12 cellular contexts compared by ENCODE assay signal in genomic region chr1:24965571-24965930, GRCh38. TPM values are rescaled to one million over a fixed set of nuclear protein-coding genes. Genes with fewer than 3 reads are reported as not detected.
A peak's percentile ranks its signal among the peaks of the same experiment; 100 is the strongest.
DNase-seq lines count a peak whose midpoint lies in the region; ATAC-seq and TF ChIP-seq lines count a peak whose summit lies in the region.
"Had no signal": no experiment of that assay in that cellular context is flagged by ENCODE, and none has a peak within 500 bp of the region (broad histone marks: within the 10 kb centered on the region; RNA-seq: fewer than 3 reads in every experiment).

No MANE protein-coding gene starts in this region.

- 95% methylated on average over 10 of the region's 10 CpGs for WGBS in mesenchymal stem cell

- H3K27me3 ChIP-seq in CD4-positive, alpha-beta memory T cell (ENCODE audit: insufficient read depth, low read length): no peaks in the 10 kb centered on the region
- H3K27me3 ChIP-seq in mesenchymal stem cell (ENCODE audit: control insufficient read depth in 1 of 2, insufficient read depth in 1 of 2, low read length in 2 of 2): peaks cover 31 to 59% of the 10 kb centered on the region in 2 experiments

- no peak overlapping the region for H4K91ac ChIP-seq in mesenchymal stem cell (ENCODE audit: low read length)

- H3K18ac ChIP-seq in mesenchymal stem cell (ENCODE audit: low read depth in 1 of 2, low read length in 2 of 2): no peak overlapping the region

- DNase-seq in CD4-positive, alpha-beta memory T cell: no peak
- DNase-seq in activated B cell treated with CpG ODN at 0.5 μM for 24 hours (no peak), mesenchymal stem cell (no peak), NCI-H524 (lab: John Stamatoyannopoulos, UW) (no peak)
- DNase-seq in stimulated activated CD4-positive, alpha-beta T cell treated with anti-CD3 and anti-CD28 coated beads, Interleukin-4, amount 100 ng/mL, for 1 hour: no peak
- DNase-seq: dermis blood vessel endothelial cell, NCI-H187 treated with DMSO at 0.1 percent for 48 hours, NCI-H774 had no signal

- no peak overlapping the region for H3K4me2 ChIP-seq in mesenchymal stem cell (ENCODE audit: low read length, poor library complexity, severe bottlenecking)

- H3K79me1 ChIP-seq in mesenchymal stem cell (replicated peaks; ENCODE audit: low read length, poor library complexity, severe bottlenecking): no peaks in the 10 kb centered on the region

- no peaks in the 10 kb centered on the region for H3K9me3 Mint-ChIP-seq in CD4-positive, alpha-beta memory T cell
- no peaks in the 10 kb centered on the region for H3K9me3 Mint-ChIP-seq in activated B cell treated with CpG ODN at 0.5 μM for 24 hours

- POLR2A ChIA-PET in CD4-positive, alpha-beta memory T cell (lab: Charles Lee; ENCODE audit: partially characterized antibody): interaction anchor here (0.6 to 6.2 kb wide), 18 partner anchors 9 to 72 kb away, joined by 3 to 98 read pairs (median 8); partner anchors contain the start of gene RUNX3
- POLR2A ChIA-PET in activated B cell treated with CpG ODN at 0.5 μM for 24 hours (lab: Charles Lee): interaction anchor here (0.8 to 6.3 kb wide), 20 partner anchors 9 to 135 kb away, joined by 3 to 88 read pairs (median 8); partner anchors contain the start of gene RUNX3

- no peak overlapping the region for H3K23ac ChIP-seq in mesenchymal stem cell (ENCODE audit: low read length in 2 of 2)

- no peaks in the 10 kb centered on the region for H3K36me3 ChIP-seq in CD4-positive, alpha-beta memory T cell (ENCODE audit: insufficient read depth, low read length)
- H3K36me3 ChIP-seq in mesenchymal stem cell (ENCODE audit: control insufficient read depth in 1 of 2, insufficient read depth in 2 of 2, low read depth in 1 of 2, low read length in 2 of 2): no peaks in the 10 kb centered on the region

- H3K4me1 Mint-ChIP-seq in CD4-positive, alpha-beta memory T cell: peaks cover 18 to 75% (median 42%) of the 10 kb centered on the region in 4 donors
- peaks cover 57% of the 10 kb centered on the region for H3K4me1 Mint-ChIP-seq in activated B cell treated with CpG ODN at 0.5 μM for 24 hours

- intact Hi-C loops in CD4-positive, alpha-beta memory T cell (cut with micrococcal nuclease): loop anchor here (1.0 kb wide), 2 partner anchors 10 to 57 kb away; no protein-coding TSS in a partner anchor
- intact Hi-C loops in activated B cell treated with CpG ODN at 0.5 μM for 24 hours (cut with micrococcal nuclease): loop anchor here (1.0 to 5.0 kb wide), 7 partner anchors 10 to 72 kb away; no protein-coding TSS in a partner anchor

- H3K36me3 Mint-ChIP-seq in CD4-positive, alpha-beta memory T cell: peaks cover 0 to 4% of the 10 kb centered on the region in 2 donors
- H3K36me3 Mint-ChIP-seq in activated B cell treated with CpG ODN at 0.5 μM for 24 hours (ENCODE audit: low read depth): no peaks in the 10 kb centered on the region

- H2AFZ ChIP-seq in mesenchymal stem cell (ENCODE audit: low read depth, low read length): no peak overlapping the region

- H3K4me3 Mint-ChIP-seq in CD4-positive, alpha-beta memory T cell: peak overlapping the region in 7 of 8 donors; percentile 10 to 86 (median 83)
- no peak overlapping the region for H3K4me3 Mint-ChIP-seq in activated B cell treated with CpG ODN at 0.5 μM for 24 hours

- H2AK5ac ChIP-seq in mesenchymal stem cell (ENCODE audit: low read length, severe bottlenecking): no peak overlapping the region

- peak overlapping the region; percentile 54 for H2BK15ac ChIP-seq in mesenchymal stem cell (ENCODE audit: low read depth, poor library complexity, severe bottlenecking)

- no peaks in the 10 kb centered on the region for H3K9me3 ChIP-seq in CD4-positive, alpha-beta memory T cell (ENCODE audit: control insufficient read depth in 1 of 2, low read length in 2 of 2)
- no peaks in the 10 kb centered on the region for H3K9me3 ChIP-seq in mesenchymal stem cell (ENCODE audit: control insufficient read depth, low read length)
- H3K9me3 ChIP-seq: psoas muscle had no signal

- H3K4me3 ChIP-seq in CD4-positive, alpha-beta memory T cell (ENCODE audit: low read length in 2 of 2): peak overlapping the region in 1 of 2 donors; percentile 27
- no peak overlapping the region for H3K4me3 ChIP-seq in mesenchymal stem cell (ENCODE audit: insufficient read depth in 1 of 2, low read depth in 1 of 2, low read length in 2 of 2)
- H3K4me3 ChIP-seq: psoas muscle had no signal

- no peak overlapping the region for H2BK120ac ChIP-seq in mesenchymal stem cell (ENCODE audit: low read depth, low read length)

- peak overlapping the region; percentile 68 to 100 (median 93) for H3K27ac Mint-ChIP-seq in CD4-positive, alpha-beta memory T cell
- peak overlapping the region; percentile 87 for H3K27ac Mint-ChIP-seq in activated B cell treated with CpG ODN at 0.5 μM for 24 hours

- H2BK5ac ChIP-seq in mesenchymal stem cell (ENCODE audit: low read depth, low read length, poor library complexity, severe bottlenecking): no peak overlapping the region

- H3K27me3 Mint-ChIP-seq in CD4-positive, alpha-beta memory T cell: peaks cover 0 to 2% of the 10 kb centered on the region in 2 donors
- no peaks in the 10 kb centered on the region for H3K27me3 Mint-ChIP-seq in activated B cell treated with CpG ODN at 0.5 μM for 24 hours

- H3K14ac ChIP-seq in mesenchymal stem cell (ENCODE audit: low read length in 2 of 2): no peak overlapping the region

- H4K8ac ChIP-seq in mesenchymal stem cell (ENCODE audit: low read length): no peak overlapping the region

- peak overlapping the region; percentile 69 for H3K27ac ChIP-seq in CD4-positive, alpha-beta memory T cell (ENCODE audit: low read depth, low read length)
- no peak overlapping the region for H3K27ac ChIP-seq in mesenchymal stem cell (ENCODE audit: low read length, poor library complexity, severe bottlenecking)
- H3K27ac ChIP-seq: psoas muscle had no signal

- CTCF ChIA-PET in CD4-positive, alpha-beta memory T cell (lab: Charles Lee; ENCODE audit: partially characterized antibody): interaction anchor here (1.0 to 11.9 kb wide), 13 partner anchors 9 to 131 kb away, joined by 3 to 155 read pairs (median 6); partner anchors contain the start of gene RUNX3
- CTCF ChIA-PET in activated B cell treated with CpG ODN at 0.5 μM for 24 hours (lab: Charles Lee): interaction anchor here (1.3 to 6.8 kb wide), 4 partner anchors 33 to 118 kb away, joined by 3 to 71 read pairs (median 5); partner anchors contain the start of gene RUNX3

- H3K4me1 ChIP-seq in CD4-positive, alpha-beta memory T cell (ENCODE audit: insufficient read depth, low read length): peaks cover 45% of the 10 kb centered on the region
- H3K4me1 ChIP-seq in mesenchymal stem cell (ENCODE audit: control insufficient read depth, insufficient read depth, low read depth, low read length): peaks cover 11% of the 10 kb centered on the region
- H3K4me1 ChIP-seq: psoas muscle had no signal

- ATAC-seq in GM21528 (IDR thresholded peaks at IDR 0.05; ENCODE audit: low FRiP score, unreplicated experiment) (peak; percentile 1), activated B cell treated with CpG ODN at 0.5 μM for 24 hours (ENCODE audit: low read depth) (no peak), GM21717 (IDR thresholded peaks at IDR 0.05; ENCODE audit: unreplicated experiment) (no peak)
- no peak for ATAC-seq in activated CD4-positive, CD25-positive, alpha-beta regulatory T cell treated with anti-CD3 and anti-CD28 coated beads, Interleukin-2, amount 50 U/mL, for 24 hours
- ATAC-seq: psoas muscle had no signal

- no peak for TF ChIP-seq CTCF in activated B cell treated with CpG ODN at 0.5 μM for 24 hours (IDR thresholded peaks at IDR 0.05)

- no peak overlapping the region for H3K4ac ChIP-seq in mesenchymal stem cell (ENCODE audit: low read depth in 1 of 2, low read length in 2 of 2)

- no peak overlapping the region for H2BK12ac ChIP-seq in mesenchymal stem cell (ENCODE audit: low read length in 2 of 2)

- no peak overlapping the region for H3K9ac ChIP-seq in mesenchymal stem cell (ENCODE audit: low read length)

RNA-seq across cellular contexts. Expression of gene RUNX3, which starts 35.5 kb away (rescaled TPM):
- total RNA-seq in CD4-positive, alpha-beta memory T cell: 100 to 1,000 TPM; 105 to 112 TPM
- 10 to 100 TPM; 12.5 to 50.8 TPM for polyA plus RNA-seq in CD4-positive, alpha-beta memory T cell
- total RNA-seq in activated B cell treated with CpG ODN at 0.5 μM for 24 hours: 141 and 153 TPM in 2 replicates
- 0.25 TPM for polyA plus RNA-seq in mesenchymal stem cell (2013, experiment 1 of 2)
- 0.33 TPM for polyA plus RNA-seq in mesenchymal stem cell (2013, experiment 2 of 2)
- total RNA-seq: dermis blood vessel endothelial cell had no signal
